In the genomic region with DNA sequence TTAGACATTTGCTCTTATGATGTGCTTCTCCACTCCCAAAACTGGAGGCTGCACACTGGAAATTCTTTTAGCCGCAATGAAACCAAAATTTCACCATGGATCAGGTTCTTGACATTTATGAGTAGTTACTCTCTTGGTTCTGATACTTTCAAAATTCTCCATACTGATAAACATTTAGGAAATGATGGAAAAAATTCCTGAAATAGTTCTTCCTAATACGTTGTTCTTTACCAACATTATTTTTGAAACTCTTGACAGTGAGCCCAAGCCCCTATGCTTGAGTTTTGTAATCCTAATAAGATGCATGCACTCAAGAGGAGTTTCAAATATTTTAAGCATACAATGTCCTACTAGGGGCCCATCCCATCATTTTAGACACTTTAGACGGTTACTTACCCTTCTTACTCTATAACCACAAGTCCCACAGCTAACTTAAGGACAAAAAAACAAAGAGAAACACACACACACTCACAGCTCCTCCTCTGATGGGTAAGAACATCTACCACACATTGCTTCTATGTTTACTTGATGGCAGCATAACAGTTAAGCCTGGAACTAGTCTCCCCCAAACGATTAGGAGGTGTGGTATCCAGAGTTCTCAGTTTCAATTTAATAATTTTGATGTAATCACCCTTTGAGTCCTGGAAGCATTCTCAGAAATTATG, we compare ENCODE assay signal across 12 cellular contexts. TPM values are rescaled to one million over a fixed set of nuclear protein-coding genes. Genes with fewer than 3 reads are reported as not detected.
DNase-seq lines count a peak whose midpoint lies in the region; FAIRE-seq and TF ChIP-seq lines count a peak whose summit lies in the region.
"Had no signal": no experiment of that assay in that cellular context is flagged by ENCODE, and none has a peak within 500 bp of the region (broad histone marks: within the 10 kb centered on the region; RNA-seq: fewer than 3 reads in every experiment).

No MANE protein-coding gene starts in this region.

- DNase-seq in BE2C, result no peak
- DNase-seq in esophagus squamous epithelium (lab: John Stamatoyannopoulos, UW), result no peak
- DNase-seq in osteocyte (ENCODE audit: extremely low spot score, unreplicated experiment), result no peak
- no peak for DNase-seq in CD14-positive monocyte (ENCODE audit: low spot score)
- DNase-seq in HUDEP-2 (lab: John Stamatoyannopoulos, UW; ENCODE audit: unreplicated experiment in 76 of 76), result no peak
- no peak for DNase-seq in kidney
- no peak for DNase-seq in stimulated activated CD4-positive, alpha-beta T cell treated with anti-CD3 and anti-CD28 coated beads, Interleukin-2, amount 100 ng/mL, for 48 hours
- DNase-seq: NCI-H1092 treated with DMSO at 0.1 percent for 48 hours, retina, T1000 had no signal

- H3K27ac ChIP-seq in esophagus squamous epithelium, result peak overlapping the region in 3 of 4 donors; percentile 40 to 98 (median 97)
- H3K27ac ChIP-seq in kidney (ENCODE audit: low read depth in 2 of 2, low read length in 2 of 2), result no peak overlapping the region

- peaks cover 14% of the 10 kb centered on the region for H3K4me1 ChIP-seq in BE2C
- H3K4me1 ChIP-seq in esophagus squamous epithelium, result peaks cover 6 to 83% (median 48%) of the 10 kb centered on the region in 3 donors
- H3K4me1 ChIP-seq in kidney (ENCODE audit: control insufficient read depth in 1 of 2, insufficient read depth in 1 of 2, low read depth in 1 of 2, low read length in 2 of 2), result peaks cover 18 to 26% of the 10 kb centered on the region in 2 donors

- TF ChIP-seq POLR2A in esophagus squamous epithelium (IDR thresholded peaks at IDR 0.05), result no peak

- H3K27me3 ChIP-seq in BE2C, result no peaks in the 10 kb centered on the region
- H3K27me3 ChIP-seq in esophagus squamous epithelium, result no peaks in the 10 kb centered on the region

- H3K4me3 Mint-ChIP-seq in IgD-negative memory B cell (peak overlapping the region in 3 of 4 donors; percentile 5 to 91 (median 56)), osteocyte (ENCODE audit: unreplicated experiment) (peak overlapping the region; percentile 70), CD14-positive monocyte (no peak overlapping the region)

- H3K27me3 Mint-ChIP-seq in IgD-negative memory B cell (no peaks in the 10 kb centered on the region), osteocyte (ENCODE audit: unreplicated experiment) (no peaks in the 10 kb centered on the region), CD14-positive monocyte (ENCODE audit: low read depth in 3 of 3) (peaks cover 0 to 2% (median 0%) of the 10 kb centered on the region in 3 donors)

- H3K9ac ChIP-seq in kidney (ENCODE audit: low read length in 2 of 2), result no peak overlapping the region

- intact Hi-C loops in esophagus squamous epithelium (cut with DNase I) (loop anchor here (10.0 kb wide), 1 partner anchor 90 kb away; no protein-coding TSS in a partner anchor), CD14-positive monocyte (cut with micrococcal nuclease) (no loop called here), kidney (cut with DNase I) (no loop called here)

- WGBS in esophagus squamous epithelium, 2 donors, result 40 to 41% methylated on average over 4 of the region's 4 CpGs

- peaks cover 32 to 50% (median 37%) of the 10 kb centered on the region in 3 donors for H3K4me1 Mint-ChIP-seq in IgD-negative memory B cell
- H3K4me1 Mint-ChIP-seq in osteocyte (ENCODE audit: unreplicated experiment), result peaks cover 54% of the 10 kb centered on the region
- peaks cover 62% of the 10 kb centered on the region for H3K4me1 Mint-ChIP-seq in CD14-positive monocyte

- H3K9me3 ChIP-seq in BE2C (no peaks in the 10 kb centered on the region), esophagus squamous epithelium (no peaks in the 10 kb centered on the region), kidney (ENCODE audit: control insufficient read depth in 1 of 2, low read length in 2 of 2) (no peaks in the 10 kb centered on the region)

- H3K9me3 Mint-ChIP-seq in IgD-negative memory B cell, result no peaks in the 10 kb centered on the region
- H3K9me3 Mint-ChIP-seq in osteocyte (ENCODE audit: unreplicated experiment), result no peaks in the 10 kb centered on the region
- H3K9me3 Mint-ChIP-seq in CD14-positive monocyte, result no peaks in the 10 kb centered on the region
- H3K9me3 Mint-ChIP-seq: activated T-helper 2 cell treated with anti-CD3 and anti-CD28 coated beads, Interferon-gamma antibody, Interleukin-2, Interleukin-4, amounts not matched to agents 10 μg/mL and 5 μg/mL and 100 μg/mL, durations not matched to agents 14 hours and 24 hours and 36 hours had no signal

- FAIRE-seq in kidney (lab: Jason Lieb, UNC), result no peak

- TF ChIP-seq CTCF in BE2C (IDR thresholded peaks at IDR 0.05; ENCODE audit: low read depth, low read length), result no peak
- no peak for TF ChIP-seq CTCF in esophagus squamous epithelium (IDR thresholded peaks at IDR 0.05)
- no peak for TF ChIP-seq CTCF in osteocyte (IDR thresholded peaks at IDR 0.05)
- TF ChIP-seq CTCF in CD14-positive monocyte (IDR thresholded peaks at IDR 0.05), result no peak
- TF ChIP-seq CTCF in kidney (IDR thresholded peaks at IDR 0.05; ENCODE audit: borderline replicate concordance, extremely low read depth, insufficient read depth), result no peak

- H3K36me3 ChIP-seq in BE2C, result peaks cover 28% of the 10 kb centered on the region
- peaks cover 0 to 51% (median 16%) of the 10 kb centered on the region in 3 donors for H3K36me3 ChIP-seq in esophagus squamous epithelium
- H3K36me3 ChIP-seq in kidney (ENCODE audit: control insufficient read depth in 1 of 2, insufficient read depth in 2 of 2, low read length in 2 of 2), result peaks cover 0 to 17% of the 10 kb centered on the region in 2 donors

- H3K36me3 Mint-ChIP-seq in IgD-negative memory B cell, result peaks cover 2% of the 10 kb centered on the region
- peaks cover 29% of the 10 kb centered on the region for H3K36me3 Mint-ChIP-seq in osteocyte (ENCODE audit: unreplicated experiment)
- peaks cover 35 to 53% of the 10 kb centered on the region in 2 donors for H3K36me3 Mint-ChIP-seq in CD14-positive monocyte

- peak overlapping the region in 1 of 3 donors; percentile 42 for H3K27ac Mint-ChIP-seq in IgD-negative memory B cell
- H3K27ac Mint-ChIP-seq in osteocyte (ENCODE audit: unreplicated experiment), result peak overlapping the region; percentile 84
- no peak overlapping the region for H3K27ac Mint-ChIP-seq in CD14-positive monocyte
- H3K27ac Mint-ChIP-seq: activated T-helper 2 cell treated with anti-CD3 and anti-CD28 coated beads, Interferon-gamma antibody, Interleukin-2, Interleukin-4, amounts not matched to agents 10 μg/mL and 5 μg/mL and 100 μg/mL, durations not matched to agents 14 hours and 24 hours and 36 hours had no signal

- H3K4me3 ChIP-seq in BE2C (ENCODE audit: low read depth, low read length), result peak overlapping the region; percentile 87; the same call in 1 of the 2 replicates
- H3K4me3 ChIP-seq in esophagus squamous epithelium, result peak overlapping the region in 1 of 4 donors; percentile 97
- H3K4me3 ChIP-seq in kidney (ENCODE audit: low read length in 2 of 2), result no peak overlapping the region

RNA-seq across cellular contexts. Expression of a gene that starts 3.7 kb away (rescaled TPM):
- polyA plus RNA-seq in BE2C (2012; ENCODE audit: insufficient read depth, insufficient read length, low read depth), result 58.5 TPM
- polyA plus RNA-seq in IgD-negative memory B cell, result 38.3 TPM
- total RNA-seq in esophagus squamous epithelium, result 10 to 100 TPM; 20.3 to 61.4 (median 27.4) TPM
- 50.6 and 50.8 TPM in 2 replicates for total RNA-seq in osteocyte
- 10 to 100 TPM; 28.3 to 40.1 TPM for polyA plus RNA-seq in CD14-positive monocyte
- total RNA-seq in kidney, result 92.5 TPM
- 26.0 TPM for polyA plus RNA-seq in kidney (ENCODE audit: insufficient read depth, low read depth, low replicate concordance)

RNA-seq across cellular contexts. Expression of a gene that starts 22.7 kb away (rescaled TPM):
- polyA plus RNA-seq in BE2C (2012; ENCODE audit: insufficient read depth, insufficient read length, low read depth), result 266 TPM
- polyA plus RNA-seq in IgD-negative memory B cell (57.3 TPM), CD14-positive monocyte (10 to 100 TPM; 51.2 to 61.6 TPM), kidney (ENCODE audit: insufficient read depth, low read depth, low replicate concordance) (69.8 TPM)
- total RNA-seq in esophagus squamous epithelium (100 to 1,000 TPM; 134 to 223 (median 200) TPM), osteocyte (158 and 161 TPM in 2 replicates), kidney (177 TPM)

RNA-seq across cellular contexts. Expression of a gene that starts 29.1 kb away (rescaled TPM):
- 19.9 TPM for polyA plus RNA-seq in BE2C (2012; ENCODE audit: insufficient read depth, insufficient read length, low read depth)
- not detected for polyA plus RNA-seq in IgD-negative memory B cell
- 10 to 100 TPM in 3 of 4 donors, 1 to 10 TPM in 1; 7.4 to 27.3 (median 18.4) TPM for total RNA-seq in esophagus squamous epithelium
- total RNA-seq in osteocyte, result 34.7 and 38.4 TPM in 2 replicates
- polyA plus RNA-seq in CD14-positive monocyte, result 1 to 10 TPM; 4.2 to 4.3 TPM
- 52.3 TPM for total RNA-seq in kidney
- 33.0 TPM for polyA plus RNA-seq in kidney (ENCODE audit: insufficient read depth, low read depth, low replicate concordance)

Comparison
In these comparisons a context has a peak if more than half of its experiments do, and no peak if none do; other contexts are left out.
1. H3K4me3 Mint-ChIP-seq: peak in IgD-negative memory B cell (3 of 4) and osteocyte (single experiment); none in CD14-positive monocyte (0 of 2).
2. H3K27ac ChIP-seq: peak in esophagus squamous epithelium (3 of 4); none in kidney (0 of 2).